In the genomic region with DNA sequence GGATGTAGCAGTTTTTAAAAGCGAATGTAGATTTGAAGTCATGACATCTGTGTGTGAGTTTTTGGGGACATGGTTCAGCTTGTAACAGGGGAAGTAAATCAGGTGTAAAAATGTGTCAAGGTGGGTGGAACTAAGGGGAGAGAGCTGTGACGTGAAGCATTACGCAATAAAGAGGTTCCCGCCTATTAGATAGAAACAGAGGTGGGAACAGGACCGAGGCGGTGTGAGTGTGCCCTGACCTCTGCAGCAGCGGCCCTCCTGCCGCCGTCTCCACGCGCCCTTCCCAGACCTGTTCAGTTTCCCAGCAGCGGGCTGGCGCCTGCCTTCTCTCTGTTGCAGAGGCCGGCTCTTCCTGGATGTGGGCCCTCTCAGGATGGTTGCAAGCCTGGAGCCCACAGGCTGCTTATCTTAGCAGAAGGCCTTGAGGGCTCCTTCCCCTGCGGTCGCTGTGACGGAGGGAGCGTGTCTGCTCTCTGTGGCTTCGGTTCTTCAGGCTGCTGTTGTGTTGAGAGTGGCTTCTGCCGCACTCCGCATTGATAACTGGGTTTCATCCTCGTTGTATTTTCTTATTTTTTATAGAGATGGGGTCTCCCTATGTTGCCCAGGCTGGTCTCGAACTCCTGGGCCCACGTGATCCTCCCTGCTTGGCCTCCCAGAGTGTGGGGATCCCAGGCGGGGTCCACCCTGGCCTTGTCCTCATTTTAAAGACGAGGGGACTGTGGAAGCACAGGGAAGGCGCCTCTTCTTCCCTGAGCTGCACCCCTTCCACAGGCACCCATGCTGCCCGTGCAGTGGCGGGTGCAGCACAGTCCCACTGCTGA, we compare ENCODE assay signal across 2 cellular contexts.
TF ChIP-seq lines count a peak whose summit lies in the region.

No MANE protein-coding gene starts in this region.

TF ChIP-seq in SK-N-SH, 30 proteins besides CTCF, POLR2A, EP300 and RAD21 (continued from another document):
- TF ChIP-seq, protein P1, sequence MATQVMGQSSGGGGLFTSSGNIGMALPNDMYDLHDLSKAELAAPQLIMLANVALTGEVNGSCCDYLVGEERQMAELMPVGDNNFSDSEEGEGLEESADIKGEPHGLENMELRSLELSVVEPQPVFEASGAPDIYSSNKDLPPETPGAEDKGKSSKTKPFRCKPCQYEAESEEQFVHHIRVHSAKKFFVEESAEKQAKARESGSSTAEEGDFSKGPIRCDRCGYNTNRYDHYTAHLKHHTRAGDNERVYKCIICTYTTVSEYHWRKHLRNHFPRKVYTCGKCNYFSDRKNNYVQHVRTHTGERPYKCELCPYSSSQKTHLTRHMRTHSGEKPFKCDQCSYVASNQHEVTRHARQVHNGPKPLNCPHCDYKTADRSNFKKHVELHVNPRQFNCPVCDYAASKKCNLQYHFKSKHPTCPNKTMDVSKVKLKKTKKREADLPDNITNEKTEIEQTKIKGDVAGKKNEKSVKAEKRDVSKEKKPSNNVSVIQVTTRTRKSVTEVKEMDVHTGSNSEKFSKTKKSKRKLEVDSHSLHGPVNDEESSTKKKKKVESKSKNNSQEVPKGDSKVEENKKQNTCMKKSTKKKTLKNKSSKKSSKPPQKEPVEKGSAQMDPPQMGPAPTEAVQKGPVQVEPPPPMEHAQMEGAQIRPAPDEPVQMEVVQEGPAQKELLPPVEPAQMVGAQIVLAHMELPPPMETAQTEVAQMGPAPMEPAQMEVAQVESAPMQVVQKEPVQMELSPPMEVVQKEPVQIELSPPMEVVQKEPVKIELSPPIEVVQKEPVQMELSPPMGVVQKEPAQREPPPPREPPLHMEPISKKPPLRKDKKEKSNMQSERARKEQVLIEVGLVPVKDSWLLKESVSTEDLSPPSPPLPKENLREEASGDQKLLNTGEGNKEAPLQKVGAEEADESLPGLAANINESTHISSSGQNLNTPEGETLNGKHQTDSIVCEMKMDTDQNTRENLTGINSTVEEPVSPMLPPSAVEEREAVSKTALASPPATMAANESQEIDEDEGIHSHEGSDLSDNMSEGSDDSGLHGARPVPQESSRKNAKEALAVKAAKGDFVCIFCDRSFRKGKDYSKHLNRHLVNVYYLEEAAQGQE (IDR thresholded peaks at IDR 0.05; ENCODE audit: low read depth, low read length), result no peak
- no peak for TF ChIP-seq CHD2 (IDR thresholded peaks at IDR 0.05; ENCODE audit: low read length, partially characterized antibody)
- no peak for TF ChIP-seq RXRA (IDR thresholded peaks at IDR 0.05; ENCODE audit: borderline replicate concordance, low read depth)
- no peak for TF ChIP-seq EZH2phosphoT487 (IDR thresholded peaks at IDR 0.05; ENCODE audit: borderline replicate concordance, low read depth)
- no peak for TF ChIP-seq YY1 (IDR thresholded peaks at IDR 0.05; ENCODE audit: low read depth)
- TF ChIP-seq TAF1 (IDR thresholded peaks at IDR 0.05; ENCODE audit: borderline replicate concordance, low read depth, low read length), result no peak
- no peak for TF ChIP-seq ELF1 (IDR thresholded peaks at IDR 0.05)
- no peak for TF ChIP-seq SIN3A (IDR thresholded peaks at IDR 0.05; ENCODE audit: borderline replicate concordance, low read depth, low read length)
- TF ChIP-seq, protein P2, sequence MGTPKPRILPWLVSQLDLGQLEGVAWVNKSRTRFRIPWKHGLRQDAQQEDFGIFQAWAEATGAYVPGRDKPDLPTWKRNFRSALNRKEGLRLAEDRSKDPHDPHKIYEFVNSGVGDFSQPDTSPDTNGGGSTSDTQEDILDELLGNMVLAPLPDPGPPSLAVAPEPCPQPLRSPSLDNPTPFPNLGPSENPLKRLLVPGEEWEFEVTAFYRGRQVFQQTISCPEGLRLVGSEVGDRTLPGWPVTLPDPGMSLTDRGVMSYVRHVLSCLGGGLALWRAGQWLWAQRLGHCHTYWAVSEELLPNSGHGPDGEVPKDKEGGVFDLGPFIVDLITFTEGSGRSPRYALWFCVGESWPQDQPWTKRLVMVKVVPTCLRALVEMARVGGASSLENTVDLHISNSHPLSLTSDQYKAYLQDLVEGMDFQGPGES (IDR thresholded peaks at IDR 0.05; ENCODE audit: low read depth, low read length), result no peak
- no peak for TF ChIP-seq SMC3 (IDR thresholded peaks at IDR 0.05; ENCODE audit: low read depth, low read length)
- no peak for TF ChIP-seq GABPA (IDR thresholded peaks at IDR 0.05; ENCODE audit: low read depth)
- no peak for TF ChIP-seq FOXM1 (IDR thresholded peaks at IDR 0.05; ENCODE audit: low read depth)
- TF ChIP-seq NRF1 (IDR thresholded peaks at IDR 0.05; ENCODE audit: low read depth, low read length), result no peak
- no peak for TF ChIP-seq RFX5 (IDR thresholded peaks at IDR 0.05; ENCODE audit: low read length)
- no peak for TF ChIP-seq JUND (IDR thresholded peaks at IDR 0.05)

TF ChIP-seq in SK-N-SH treated with all-trans-retinoic acid at 6 μM for 48 hours, 23 proteins besides CTCF, POLR2A, EP300 and RAD21 (continued from another document):
- TF ChIP-seq, protein P3, sequence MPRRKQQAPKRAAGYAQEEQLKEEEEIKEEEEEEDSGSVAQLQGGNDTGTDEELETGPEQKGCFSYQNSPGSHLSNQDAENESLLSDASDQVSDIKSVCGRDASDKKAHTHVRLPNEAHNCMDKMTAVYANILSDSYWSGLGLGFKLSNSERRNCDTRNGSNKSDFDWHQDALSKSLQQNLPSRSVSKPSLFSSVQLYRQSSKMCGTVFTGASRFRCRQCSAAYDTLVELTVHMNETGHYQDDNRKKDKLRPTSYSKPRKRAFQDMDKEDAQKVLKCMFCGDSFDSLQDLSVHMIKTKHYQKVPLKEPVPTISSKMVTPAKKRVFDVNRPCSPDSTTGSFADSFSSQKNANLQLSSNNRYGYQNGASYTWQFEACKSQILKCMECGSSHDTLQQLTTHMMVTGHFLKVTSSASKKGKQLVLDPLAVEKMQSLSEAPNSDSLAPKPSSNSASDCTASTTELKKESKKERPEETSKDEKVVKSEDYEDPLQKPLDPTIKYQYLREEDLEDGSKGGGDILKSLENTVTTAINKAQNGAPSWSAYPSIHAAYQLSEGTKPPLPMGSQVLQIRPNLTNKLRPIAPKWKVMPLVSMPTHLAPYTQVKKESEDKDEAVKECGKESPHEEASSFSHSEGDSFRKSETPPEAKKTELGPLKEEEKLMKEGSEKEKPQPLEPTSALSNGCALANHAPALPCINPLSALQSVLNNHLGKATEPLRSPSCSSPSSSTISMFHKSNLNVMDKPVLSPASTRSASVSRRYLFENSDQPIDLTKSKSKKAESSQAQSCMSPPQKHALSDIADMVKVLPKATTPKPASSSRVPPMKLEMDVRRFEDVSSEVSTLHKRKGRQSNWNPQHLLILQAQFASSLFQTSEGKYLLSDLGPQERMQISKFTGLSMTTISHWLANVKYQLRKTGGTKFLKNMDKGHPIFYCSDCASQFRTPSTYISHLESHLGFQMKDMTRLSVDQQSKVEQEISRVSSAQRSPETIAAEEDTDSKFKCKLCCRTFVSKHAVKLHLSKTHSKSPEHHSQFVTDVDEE (CRISPR knock-in tag; IDR thresholded peaks at IDR 0.05), result no peak
- TF ChIP-seq TOX (CRISPR knock-in tag; IDR thresholded peaks at IDR 0.05; ENCODE audit: borderline replicate concordance), result no peak
- TF ChIP-seq TCF4 (CRISPR knock-in tag; IDR thresholded peaks at IDR 0.05; ENCODE audit: borderline replicate concordance), result no peak
- TF ChIP-seq ARNTL (CRISPR knock-in tag; IDR thresholded peaks at IDR 0.05; ENCODE audit: borderline replicate concordance, low read depth), result no peak
- TF ChIP-seq GLIS3 (CRISPR knock-in tag; IDR thresholded peaks at IDR 0.05), result no peak
